In the genomic region with DNA sequence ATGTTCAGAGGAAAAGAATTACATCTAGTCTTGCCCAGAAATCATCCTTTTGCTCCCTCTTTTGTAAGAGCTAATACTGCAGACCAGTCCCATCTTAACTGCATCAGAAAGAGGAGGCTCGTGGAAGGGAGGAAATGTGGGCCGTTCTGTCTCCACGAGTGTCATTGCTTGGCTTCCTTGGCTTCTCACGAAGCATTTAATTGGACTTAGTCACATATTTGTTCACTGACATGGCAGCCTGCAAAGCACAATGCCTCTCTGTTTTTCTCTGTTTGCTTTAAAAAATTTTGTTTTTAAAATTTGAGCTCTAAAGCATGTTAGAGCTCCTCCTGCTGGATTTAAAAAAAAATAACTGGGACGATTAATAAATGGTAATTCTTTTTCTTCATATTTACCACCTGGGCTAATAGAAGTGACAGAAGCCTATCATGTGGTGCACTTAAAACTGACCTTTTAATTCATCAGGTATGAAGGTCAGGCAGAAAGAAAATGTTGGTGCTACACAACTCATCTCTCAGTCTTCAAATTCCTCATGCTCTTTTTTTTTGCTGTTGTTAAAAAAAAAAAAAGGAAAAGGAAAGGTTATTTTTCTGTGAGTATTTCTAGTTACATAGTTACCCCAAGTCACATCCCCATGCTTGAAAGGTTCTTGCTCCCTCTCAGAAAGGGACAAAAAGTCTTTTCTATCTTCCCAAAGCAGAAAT, we compare ENCODE assay signal across 8 cellular contexts. TPM values are rescaled to one million over a fixed set of nuclear protein-coding genes. Genes with fewer than 3 reads are reported as not detected.
DNase-seq lines count a peak whose midpoint lies in the region; ATAC-seq and TF ChIP-seq lines count a peak whose summit lies in the region.

No MANE protein-coding gene starts in this region.

- no peaks in the 10 kb centered on the region for H3K79me2 ChIP-seq in PC-9 (ENCODE audit: low read depth)

- H3K36me3 ChIP-seq in PC-9 (ENCODE audit: low read depth): no peaks in the 10 kb centered on the region
- H3K36me3 ChIP-seq in iPS-18a (ENCODE audit: control insufficient read depth, low read depth, low read length): no peaks in the 10 kb centered on the region
- no peaks in the 10 kb centered on the region for H3K36me3 ChIP-seq in sigmoid colon

- H3K27me3 ChIP-seq in PC-9 (ENCODE audit: insufficient read depth, low read depth): no peaks in the 10 kb centered on the region
- H3K27me3 ChIP-seq in iPS-18a (ENCODE audit: control insufficient read depth, insufficient read depth, low read length): no peaks in the 10 kb centered on the region
- no peaks in the 10 kb centered on the region for H3K27me3 ChIP-seq in sigmoid colon

- CTCF ChIA-PET in PC-9 (lab: Charles Lee): interaction anchor here (0.6 to 1.8 kb wide), 8 partner anchors 40 to 755 kb away, joined by 3 to 9 read pairs (median 4); no protein-coding TSS in a partner anchor

- H3K4me1 ChIP-seq in PC-9 (replicated peaks; ENCODE audit: insufficient read depth) (no peaks in the 10 kb centered on the region), iPS-18a (ENCODE audit: control insufficient read depth, low read depth, low read length) (peaks cover 18% of the 10 kb centered on the region), sigmoid colon (peaks cover 0 to 57% (median 51%) of the 10 kb centered on the region in 4 donors)

- TF ChIP-seq CTCF in HFFc6 (IDR thresholded peaks at IDR 0.05) (peak; percentile 89), PC-9 (conservative IDR thresholded peaks at IDR 0.05) (peak; percentile 84), brain (conservative IDR thresholded peaks at IDR 0.05) (peak; percentile 78 to 83), sigmoid colon (IDR thresholded peaks at IDR 0.05) (peak; percentile 64 to 72 (median 68))

- H3K27me3 Mint-ChIP-seq in HFFc6 (ENCODE audit: insufficient read depth) (no peaks in the 10 kb centered on the region), brain (no peaks in the 10 kb centered on the region)

- H3K4me3 Mint-ChIP-seq in HFFc6 (peak overlapping the region; percentile 72), brain (peak overlapping the region; percentile 50 to 70 (median 59))

- H3K9me3 ChIP-seq in PC-9 (ENCODE audit: insufficient read depth, low read depth): no peaks in the 10 kb centered on the region
- no peaks in the 10 kb centered on the region for H3K9me3 ChIP-seq in iPS-18a (ENCODE audit: control insufficient read depth, low read depth, low read length)
- no peaks in the 10 kb centered on the region for H3K9me3 ChIP-seq in sigmoid colon

- H3K27ac Mint-ChIP-seq in HFFc6 (peak overlapping the region; percentile 83), brain (peak overlapping the region; percentile 72 to 92 (median 86))

- 3 to 4% methylated on average over 5 of the region's 5 CpGs for WGBS in sigmoid colon, 2 donors

- no peak overlapping the region for H3K4me3 ChIP-seq in PC-9
- no peak overlapping the region for H3K4me3 ChIP-seq in iPS-18a (ENCODE audit: low read length)
- H3K4me3 ChIP-seq in sigmoid colon: peak overlapping the region in 1 of 4 donors; percentile 23

- POLR2A ChIA-PET in PC-9 (lab: Charles Lee; ENCODE audit: unreplicated experiment): interaction anchor here (0.6 kb wide), 1 partner anchor 488 kb away, joined by 5 read pairs; no protein-coding TSS in a partner anchor

- DNase-seq in DMS153 treated with DMSO at 0.1 percent for 48 hours (lab: John Stamatoyannopoulos, UW; ENCODE audit: unreplicated experiment): peak; percentile 85
- peak; percentile 97 for DNase-seq in HFFc6
- peak; percentile 43 to 72 for DNase-seq in PC-9
- DNase-seq in sigmoid colon: peak; percentile 90

- no peak for TF ChIP-seq POLR2A in sigmoid colon (IDR thresholded peaks at IDR 0.05)

- no TSS peak for BruUV-seq in PC-9 (replicated peaks; lab: Mats Ljungman, UMichigan)

- peaks cover 60% of the 10 kb centered on the region for H3K4me1 Mint-ChIP-seq in HFFc6 (ENCODE audit: low read depth)
- H3K4me1 Mint-ChIP-seq in brain: peaks cover 53% of the 10 kb centered on the region

- H3K9me3 Mint-ChIP-seq in HFFc6 (no peaks in the 10 kb centered on the region), brain (no peaks in the 10 kb centered on the region)

- no peak overlapping the region for H2AFZ ChIP-seq in PC-9

- H3K9me2 ChIP-seq in PC-9 (ENCODE audit: insufficient read depth): no peaks in the 10 kb centered on the region

- H4K20me1 ChIP-seq in PC-9 (ENCODE audit: insufficient read depth): no peaks in the 10 kb centered on the region

- H3K9ac ChIP-seq in iPS-18a (ENCODE audit: low read length): no peak overlapping the region

- ATAC-seq in HG03469 (IDR thresholded peaks at IDR 0.05; ENCODE audit: unreplicated experiment) (no peak), GM18858 (IDR thresholded peaks at IDR 0.05; ENCODE audit: unreplicated experiment) (no peak)

- H3K36me3 Mint-ChIP-seq in HFFc6 (ENCODE audit: low read depth): no peaks in the 10 kb centered on the region
- H3K36me3 Mint-ChIP-seq in brain: no peaks in the 10 kb centered on the region

- TF ChIP-seq EP300 in sigmoid colon (IDR thresholded peaks at IDR 0.05): no peak

- intact Hi-C loops in PC-9 (cut with micrococcal nuclease; ENCODE audit: unreplicated experiment): loop anchor here (1.0 to 5.0 kb wide), 8 partner anchors 43 to 414 kb away; a partner anchor contains a TSS
- intact Hi-C loops in sigmoid colon (cut with DNase I): loop anchor here (1.0 to 5.0 kb wide), 7 partner anchors 41 to 357 kb away; a partner anchor contains a TSS

- peak overlapping the region; percentile 29; the same call in 1 of the 2 replicates for H3K4me2 ChIP-seq in PC-9

- H3K27ac ChIP-seq in PC-9 (no peak overlapping the region), iPS-18a (ENCODE audit: low read length) (peak overlapping the region; percentile 5), sigmoid colon (peak overlapping the region; percentile 68 to 82 (median 78))

- no peaks in the 10 kb centered on the region for H3F3A ChIP-seq in PC-9 (ENCODE audit: insufficient read depth, low read depth)

RNA-seq across cellular contexts. Expression of a gene that starts 21.0 kb away (rescaled TPM):
- total RNA-seq in HFFc6 (2021; fragmentation: NEBNext Ultra II Directional; extraction: Animal tissue kit (Norgen Biotek cat#: 25700)): not detected
- total RNA-seq in PC-9 (2021): not detected in 2 replicates
- polyA plus RNA-seq in brain (ENCODE audit: insufficient read depth, low read depth, low replicate concordance): not detected
- not detected for total RNA-seq in sigmoid colon
- polyA plus RNA-seq in sigmoid colon: not detected

RNA-seq across cellular contexts. Expression of a gene that starts 44.3 kb away (rescaled TPM):
- total RNA-seq in HFFc6 (2021; fragmentation: NEBNext Ultra II Directional; extraction: Animal tissue kit (Norgen Biotek cat#: 25700)): 10 to 100 TPM; 14.2 to 17.1 (median 15.3) TPM
- 21.3 and 26.5 TPM in 2 replicates for total RNA-seq in PC-9 (2021)
- 19.8 TPM for polyA plus RNA-seq in brain (ENCODE audit: insufficient read depth, low read depth, low replicate concordance)
- total RNA-seq in sigmoid colon: 10 to 100 TPM; 20.8 to 37.4 (median 29.7) TPM
- polyA plus RNA-seq in sigmoid colon: 10 to 100 TPM; 15.3 to 22.3 (median 19.2) TPM
